16 cellular contexts compared by ENCODE assay signal in the genomic region with DNA sequence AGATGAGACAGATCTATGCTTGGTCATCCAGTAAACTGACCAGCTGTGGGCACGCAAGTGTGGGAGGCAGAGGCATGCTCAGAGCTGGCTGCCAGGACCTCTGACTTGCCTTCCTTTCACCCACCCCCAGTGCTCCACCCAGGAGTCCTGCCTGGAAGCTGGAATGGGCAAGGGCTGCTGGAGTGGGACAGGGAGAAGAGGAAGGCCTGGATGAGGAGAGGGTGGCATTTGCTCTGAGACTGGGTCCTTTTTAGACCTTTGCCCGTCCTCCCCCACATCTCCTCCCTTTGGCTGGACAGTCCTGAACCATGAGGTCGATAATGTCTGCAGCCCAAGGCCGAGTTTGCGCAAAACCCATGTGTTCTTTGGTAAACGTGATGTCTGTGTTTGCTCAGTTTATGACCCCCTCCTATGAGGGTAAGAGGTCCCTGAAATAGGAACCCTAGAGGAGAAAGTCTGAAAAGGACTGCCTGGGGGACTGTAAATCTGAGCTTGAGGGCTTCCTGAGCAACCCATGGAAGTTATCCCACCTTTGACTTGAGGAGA. TPM values are rescaled to one million over a fixed set of nuclear protein-coding genes. Genes with fewer than 3 reads are reported as not detected.
DNase-seq lines count a peak whose midpoint lies in the region; ATAC-seq and TF ChIP-seq lines count a peak whose summit lies in the region.
"Had no signal": no experiment of that assay in that cellular context is flagged by ENCODE, and none has a peak within 500 bp of the region (broad histone marks: within the 10 kb centered on the region; RNA-seq: fewer than 3 reads in every experiment).

No MANE protein-coding gene starts in this region.

- H3K27me3 ChIP-seq in BLaER1, result no peaks in the 10 kb centered on the region

- peak overlapping the region; percentile 81 for H3K4me2 ChIP-seq in BLaER1
- H3K4me2 ChIP-seq: KMS-11 had no signal

- H3K4me3 ChIP-seq in BLaER1 (no peak overlapping the region), coronary artery (no peak overlapping the region)

- no peaks in the 10 kb centered on the region for H3K9me3 ChIP-seq in BLaER1
- H3K9me3 ChIP-seq: Caco-2 had no signal

- H3K27ac ChIP-seq in BLaER1 (0 out of 2 replicates have a peak overlapping the region, but pooled peaks have one; percentile 18), coronary artery (peak overlapping the region; percentile 67 to 91)
- H3K27ac ChIP-seq: KMS-11 had no signal

- peaks cover 54% of the 10 kb centered on the region for H3K4me1 ChIP-seq in BLaER1

- no peaks in the 10 kb centered on the region for H4K20me1 ChIP-seq in BLaER1

- no peak overlapping the region for H3K9ac ChIP-seq in BLaER1
- H3K9ac ChIP-seq: KMS-11 had no signal

- no peak for TF ChIP-seq CTCF in coronary artery (IDR thresholded peaks at IDR 0.05)
- TF ChIP-seq CTCF in GM20000 (IDR thresholded peaks at IDR 0.05; ENCODE audit: extremely low read depth, missing control alignments), result no peak

- ATAC-seq in HG02678 (IDR thresholded peaks at IDR 0.05; ENCODE audit: unreplicated experiment), result no peak

- intact Hi-C loops in posterior vena cava (cut with DNase I), result loop anchor here (5.0 kb wide), 2 partner anchors 144 to 189 kb away; no protein-coding TSS in a partner anchor

- DNase-seq in HuH-7 (ENCODE audit: low spot score) (peak; percentile 68), coronary artery (ENCODE audit: low spot score) (no peak), posterior vena cava (ENCODE audit: low spot score) (peak; percentile 47), kidney glomerular epithelial cell (lab: John Stamatoyannopoulos, UW) (no peak), GM20000 (ENCODE audit: low spot score) (no peak)
- DNase-seq: activated CD4-positive, alpha-beta T cell treated with anti-CD3 and anti-CD28 coated beads, Interleukin-2, amount 50 U/mL, for 4 hours; activated T-cell treated with anti-CD3 and anti-CD28 coated beads, Interleukin-2, amount 50 U/mL, for 4 hours; Caco-2; NCI-H1092; retina had no signal

- no peaks in the 10 kb centered on the region for H3K36me3 ChIP-seq in BLaER1

RNA-seq across cellular contexts. Expression of gene INHBE, which starts 3.8 kb away (rescaled TPM):
- not detected for total RNA-seq in posterior vena cava
- total RNA-seq: mononuclear cell; T-helper 1 cell treated with Interleukin-12 subunit alpha and Interleukin-12 subunit beta and Interleukin-4 antibody, amounts not matched to agents 30 ng/mL and 1 ng/mL, for 36 hours had no signal

RNA-seq across cellular contexts. Expression of gene GLI1, which starts 8.3 kb away (rescaled TPM):
- total RNA-seq in posterior vena cava, result 1 to 10 TPM in 1 of 2 donors, under 1 TPM in 1; 0.90 to 3.2 TPM

RNA-seq across cellular contexts. Expression of gene INHBC, which starts 16.7 kb away (rescaled TPM):
- not detected for total RNA-seq in posterior vena cava
- total RNA-seq: Caco-2; H7; T-helper 1 cell treated with Interleukin-12 subunit alpha and Interleukin-12 subunit beta and Interleukin-4 antibody, amounts not matched to agents 30 ng/mL and 1 ng/mL, for 36 hours had no signal

RNA-seq across cellular contexts. Expression of gene R3HDM2, which starts 20.5 kb away (rescaled TPM):
- 10 to 100 TPM; 49.7 to 51.8 TPM for total RNA-seq in posterior vena cava

RNA-seq across cellular contexts. Expression of gene ARHGAP9, which starts 28.4 kb away (rescaled TPM):
- total RNA-seq in posterior vena cava, result 10 to 100 TPM; 12.7 to 20.7 TPM

Comparison
In these comparisons a context has a peak if more than half of its experiments do, and no peak if none do; other contexts are left out.
1. DNase-seq: peak in HuH-7 (single experiment) and posterior vena cava (single experiment); none in coronary artery (single experiment), kidney glomerular epithelial cell (single experiment) and GM20000 (single experiment).